Comparison of ENCODE assay signal across 18 cellular contexts in genomic region chr15:45644437-45644836, GRCh38. TPM values are rescaled to one million over a fixed set of nuclear protein-coding genes. Genes with fewer than 3 reads are reported as not detected.
DNase-seq lines count a peak whose midpoint lies in the region; ATAC-seq, FAIRE-seq and TF ChIP-seq lines count a peak whose summit lies in the region.
"Had no signal": no experiment of that assay in that cellular context is flagged by ENCODE, and none has a peak within 500 bp of the region (broad histone marks: within the 10 kb centered on the region; RNA-seq: fewer than 3 reads in every experiment).

No MANE protein-coding gene starts in this region.

- peaks cover 24% of the 10 kb centered on the region for H3K36me3 Mint-ChIP-seq in activated T-cell treated with anti-CD3 and anti-CD28 coated beads, Interleukin-2, amount 50 U/mL, for 24 hours (ENCODE audit: low read depth)
- peaks cover 61% of the 10 kb centered on the region for H3K36me3 Mint-ChIP-seq in activated CD4-positive, alpha-beta memory T cell treated with anti-CD3 and anti-CD28 coated beads, Interleukin-2, amount 10 ng/mL, durations not matched to agents 7 days and 5 days (ENCODE audit: low read depth)
- peaks cover 35% of the 10 kb centered on the region for H3K36me3 Mint-ChIP-seq in stimulated activated naive CD8-positive, alpha-beta T cell treated with anti-CD3 and anti-CD28 coated beads, Interleukin-15, Interleukin-2, amounts not matched to agents 100 ng/mL and 50 ng/mL, for 24 hours (ENCODE audit: low read depth)

- H3K36me3 ChIP-seq in keratinocyte (ENCODE audit: control insufficient read depth in 2 of 2, extremely low read depth in 1 of 2, insufficient read depth in 2 of 2, low read length in 2 of 2): peaks cover 0 to 4% of the 10 kb centered on the region in 2 experiments
- H3K36me3 ChIP-seq: ascending aorta, gastrocnemius medialis, left ventricle myocardium inferior had no signal

- H3K9me3 Mint-ChIP-seq in activated T-cell treated with anti-CD3 and anti-CD28 coated beads, Interleukin-2, amount 50 U/mL, for 24 hours: no peaks in the 10 kb centered on the region
- no peaks in the 10 kb centered on the region for H3K9me3 Mint-ChIP-seq in activated CD4-positive, alpha-beta memory T cell treated with anti-CD3 and anti-CD28 coated beads, Interleukin-2, amount 10 ng/mL, durations not matched to agents 7 days and 5 days
- no peaks in the 10 kb centered on the region for H3K9me3 Mint-ChIP-seq in stimulated activated naive CD8-positive, alpha-beta T cell treated with anti-CD3 and anti-CD28 coated beads, Interleukin-15, Interleukin-2, amounts not matched to agents 100 ng/mL and 50 ng/mL, for 24 hours

- no peak for DNase-seq in activated T-cell treated with anti-CD3 and anti-CD28 coated beads, Interleukin-2, amount 50 U/mL, for 24 hours
- no peak for DNase-seq in activated T-cell treated with anti-CD3 and anti-CD28 coated beads for 4 hours
- DNase-seq in activated CD4-positive, alpha-beta memory T cell treated with anti-CD3 and anti-CD28 coated beads, Interleukin-2, amount 10 ng/mL, durations not matched to agents 7 days and 5 days: no peak
- DNase-seq in keratinocyte (ENCODE audit: low read depth, low spot score): no peak
- DNase-seq in sciatic nerve (ENCODE audit: low spot score): no peak
- no peak for DNase-seq in KG1 (lab: John Stamatoyannopoulos, UW)
- DNase-seq: Caco-2, gastrocnemius medialis, Kasumi-1, left ventricle myocardium inferior, NCI-H1105, NCI-H69 had no signal

- H3K27ac ChIP-seq in keratinocyte (ENCODE audit: control insufficient read depth, insufficient read depth, low read length): peak overlapping the region; percentile 82
- H3K27ac ChIP-seq: left ventricle myocardium inferior, VCaP had no signal

- intact Hi-C loops in sciatic nerve (cut with DNase I): no loop called here

- H3K27me3 ChIP-seq in keratinocyte (ENCODE audit: control insufficient read depth, extremely low read depth, insufficient read depth, low read length): no peaks in the 10 kb centered on the region
- H3K27me3 ChIP-seq: ascending aorta, gastrocnemius medialis had no signal

- H3K4me1 ChIP-seq in keratinocyte (ENCODE audit: control insufficient read depth, extremely low read depth, insufficient read depth, low read length): peaks cover 67% of the 10 kb centered on the region

- POLR2A ChIA-PET in activated CD4-positive, alpha-beta memory T cell treated with anti-CD3 and anti-CD28 coated beads, Interleukin-2, amount 10 ng/mL, durations not matched to agents 7 days and 5 days (lab: Charles Lee): interaction anchor here (1.1 kb wide), 1 partner anchor 57 kb away, joined by 4 read pairs; the partner anchor contains the start of gene BLOC1S6

- CTCF ChIA-PET in activated CD4-positive, alpha-beta memory T cell treated with anti-CD3 and anti-CD28 coated beads, Interleukin-2, amount 10 ng/mL, durations not matched to agents 7 days and 5 days (lab: Charles Lee): interaction anchor here (0.5 to 1.5 kb wide), 3 partner anchors 48 to 61 kb away, joined by 3 to 4 read pairs (median 3); no protein-coding TSS in a partner anchor

- peak; percentile 17 for FAIRE-seq in keratinocyte (lab: Jason Lieb, UNC)
- FAIRE-seq: endometrium had no signal

- TF ChIP-seq CTCF in keratinocyte (optimal IDR thresholded peaks at IDR 0.05 in 1 of 3, IDR thresholded peaks at IDR 0.05 in 1 of 3, conservative IDR thresholded peaks at IDR 0.05 in 1 of 3; ENCODE audit: extremely low read depth in 1 of 3, insufficient read depth in 2 of 3, low read length in 3 of 3): no peak

- H3K9me1 ChIP-seq in keratinocyte (ENCODE audit: control insufficient read depth, extremely low read depth, insufficient read depth, low read length): peaks cover 3% of the 10 kb centered on the region

- H3K4me2 ChIP-seq in keratinocyte (ENCODE audit: control insufficient read depth, extremely low read depth, insufficient read depth, low read depth, low read length): no peak overlapping the region
- H3K4me2 ChIP-seq: GM23338 had no signal

- H3K27me3 Mint-ChIP-seq in activated T-cell treated with anti-CD3 and anti-CD28 coated beads, Interleukin-2, amount 50 U/mL, for 24 hours: no peaks in the 10 kb centered on the region
- H3K27me3 Mint-ChIP-seq in activated CD4-positive, alpha-beta memory T cell treated with anti-CD3 and anti-CD28 coated beads, Interleukin-2, amount 10 ng/mL, durations not matched to agents 7 days and 5 days: no peaks in the 10 kb centered on the region
- H3K27me3 Mint-ChIP-seq in stimulated activated naive CD8-positive, alpha-beta T cell treated with anti-CD3 and anti-CD28 coated beads, Interleukin-15, Interleukin-2, amounts not matched to agents 100 ng/mL and 50 ng/mL, for 24 hours: no peaks in the 10 kb centered on the region

- H3K9me3 ChIP-seq in keratinocyte (ENCODE audit: control insufficient read depth, low read depth, low read length): no peaks in the 10 kb centered on the region
- H3K9me3 ChIP-seq: ascending aorta, Caco-2, gastrocnemius medialis, left ventricle myocardium inferior had no signal

- peaks cover 81% of the 10 kb centered on the region for H3K4me1 Mint-ChIP-seq in activated T-cell treated with anti-CD3 and anti-CD28 coated beads, Interleukin-2, amount 50 U/mL, for 24 hours (ENCODE audit: low read depth)
- peaks cover 78% of the 10 kb centered on the region for H3K4me1 Mint-ChIP-seq in activated CD4-positive, alpha-beta memory T cell treated with anti-CD3 and anti-CD28 coated beads, Interleukin-2, amount 10 ng/mL, durations not matched to agents 7 days and 5 days
- peaks cover 82% of the 10 kb centered on the region for H3K4me1 Mint-ChIP-seq in stimulated activated naive CD8-positive, alpha-beta T cell treated with anti-CD3 and anti-CD28 coated beads, Interleukin-15, Interleukin-2, amounts not matched to agents 100 ng/mL and 50 ng/mL, for 24 hours (ENCODE audit: low read depth)
- H3K4me1 Mint-ChIP-seq: GM23338 had no signal

- no peak overlapping the region for H3K4me3 Mint-ChIP-seq in activated T-cell treated with anti-CD3 and anti-CD28 coated beads, Interleukin-2, amount 50 U/mL, for 24 hours
- no peak overlapping the region for H3K4me3 Mint-ChIP-seq in activated CD4-positive, alpha-beta memory T cell treated with anti-CD3 and anti-CD28 coated beads, Interleukin-2, amount 10 ng/mL, durations not matched to agents 7 days and 5 days
- peak overlapping the region; percentile 31 for H3K4me3 Mint-ChIP-seq in stimulated activated naive CD8-positive, alpha-beta T cell treated with anti-CD3 and anti-CD28 coated beads, Interleukin-15, Interleukin-2, amounts not matched to agents 100 ng/mL and 50 ng/mL, for 24 hours
- H3K4me3 Mint-ChIP-seq: GM23338 had no signal

- H3K27ac Mint-ChIP-seq in activated T-cell treated with anti-CD3 and anti-CD28 coated beads, Interleukin-2, amount 50 U/mL, for 24 hours: peak overlapping the region; percentile 58
- H3K27ac Mint-ChIP-seq in activated CD4-positive, alpha-beta memory T cell treated with anti-CD3 and anti-CD28 coated beads, Interleukin-2, amount 10 ng/mL, durations not matched to agents 7 days and 5 days: peak overlapping the region; percentile 62
- H3K27ac Mint-ChIP-seq in stimulated activated naive CD8-positive, alpha-beta T cell treated with anti-CD3 and anti-CD28 coated beads, Interleukin-15, Interleukin-2, amounts not matched to agents 100 ng/mL and 50 ng/mL, for 24 hours: peak overlapping the region; percentile 69
- H3K27ac Mint-ChIP-seq: GM23338 had no signal

- no peak overlapping the region for H3K4me3 ChIP-seq in keratinocyte (ENCODE audit: control insufficient read depth in 2 of 3, extremely low read depth in 1 of 3, insufficient read depth in 2 of 3, low read depth in 1 of 3, low read length in 3 of 3)
- H3K4me3 ChIP-seq: ascending aorta, gastrocnemius medialis, GM23338, left ventricle myocardium inferior had no signal

- H4K20me1 ChIP-seq in keratinocyte (ENCODE audit: control insufficient read depth, extremely low read depth, insufficient read depth, low read length): no peaks in the 10 kb centered on the region

- H2AFZ ChIP-seq in keratinocyte (ENCODE audit: control insufficient read depth, low read length): no peak overlapping the region
- H2AFZ ChIP-seq: GM23338 had no signal

- H3K9ac ChIP-seq in keratinocyte (ENCODE audit: control insufficient read depth, extremely low read depth, insufficient read depth, low read length): no peak overlapping the region

- peaks cover 53% of the 10 kb centered on the region for H3K79me2 ChIP-seq in keratinocyte (ENCODE audit: control insufficient read depth, insufficient read depth, low read length)

- dilution Hi-C loops in keratinocyte (cut with MboI; ENCODE audit: extremely low pct_ligation_motif_present, low sequenced_read_pairs): no loop called here

- no peak for ATAC-seq in sciatic nerve
- ATAC-seq in HG02884 (IDR thresholded peaks at IDR 0.05; ENCODE audit: unreplicated experiment): no peak
- ATAC-seq: gastrocnemius medialis, GM23338 had no signal

RNA-seq across cellular contexts. Expression of gene SQOR, which starts 9.6 kb away (rescaled TPM):
- 100 to 1,000 TPM; 139 to 142 TPM for total RNA-seq in activated CD4-positive, alpha-beta memory T cell treated with anti-CD3 and anti-CD28 coated beads, Interleukin-2, amount 10 ng/mL, durations not matched to agents 7 days and 5 days
- polyA plus RNA-seq in keratinocyte: 117 to 140 TPM (median 124 TPM) in 3 replicates
- polyA plus RNA-seq in keratinocyte (2011; ENCODE audit: low read depth): 152 TPM
- polyA plus RNA-seq in keratinocyte (2011; cell fraction: cytosol; rRNA removed): 107 and 149 TPM in 2 replicates
- 92.0 and 98.4 TPM in 2 replicates for polyA plus RNA-seq in keratinocyte (2011; cell fraction: nucleus; rRNA removed)
- 72.9 and 89.8 TPM in 2 replicates for polyA plus RNA-seq in keratinocyte (2012; ENCODE audit: low replicate concordance)
- 57.3 to 116 TPM (median 95.8 TPM) in 3 replicates for polyA minus RNA-seq in keratinocyte
- 92.5 TPM for polyA minus RNA-seq in keratinocyte (2011; cell fraction: cytosol; rRNA and poly(A)+ RNA removed)
- 47.6 and 69.2 TPM in 2 replicates for polyA minus RNA-seq in keratinocyte (2011; cell fraction: nucleus; rRNA and poly(A)+ RNA removed)
- 48.0 TPM for total RNA-seq in sciatic nerve
- total RNA-seq: GM23338 had no signal

RNA-seq across cellular contexts. Expression of gene BLOC1S6, which starts 57.3 kb away (rescaled TPM):
- total RNA-seq in activated CD4-positive, alpha-beta memory T cell treated with anti-CD3 and anti-CD28 coated beads, Interleukin-2, amount 10 ng/mL, durations not matched to agents 7 days and 5 days: 10 to 100 TPM; 39.3 to 43.1 TPM
- polyA plus RNA-seq in keratinocyte: 9.4 to 15.5 TPM (median 10.9 TPM) in 3 replicates
- polyA plus RNA-seq in keratinocyte (2011; ENCODE audit: low read depth): 34.1 TPM
- polyA plus RNA-seq in keratinocyte (2011; cell fraction: cytosol; rRNA removed): 12.8 and 15.1 TPM in 2 replicates
- 8.5 and 9.9 TPM in 2 replicates for polyA plus RNA-seq in keratinocyte (2011; cell fraction: nucleus; rRNA removed)
- 23.4 and 23.9 TPM in 2 replicates for polyA plus RNA-seq in keratinocyte (2012; ENCODE audit: low replicate concordance)
- polyA minus RNA-seq in keratinocyte: 4.8 to 11.2 TPM (median 10.6 TPM) in 3 replicates
- 25.1 TPM for polyA minus RNA-seq in keratinocyte (2011; cell fraction: cytosol; rRNA and poly(A)+ RNA removed)
- 5.2 and 8.1 TPM in 2 replicates for polyA minus RNA-seq in keratinocyte (2011; cell fraction: nucleus; rRNA and poly(A)+ RNA removed)
- total RNA-seq in sciatic nerve: 48.1 TPM
